8 cellular contexts compared by ENCODE assay signal in genomic region chr15:100602822-100603393, GRCh38. TPM values are rescaled to one million over a fixed set of nuclear protein-coding genes. Genes with fewer than 3 reads are reported as not detected.
DNase-seq lines count a peak whose midpoint lies in the region; ATAC-seq and TF ChIP-seq lines count a peak whose summit lies in the region.

No MANE protein-coding gene starts in this region.

- H3K4me1 ChIP-seq in DND-41 (ENCODE audit: insufficient read depth, low read length) (peaks cover 46% of the 10 kb centered on the region), mucosa of descending colon (ENCODE audit: low read depth) (peaks cover 17% of the 10 kb centered on the region), urinary bladder (ENCODE audit: insufficient read depth) (peaks cover 1% of the 10 kb centered on the region)

- peak; percentile 11; the same call in 1 of the 3 replicates for ATAC-seq in DND-41 (ENCODE audit: insufficient read depth, low read depth)
- ATAC-seq in GM19395 (IDR thresholded peaks at IDR 0.05; ENCODE audit: unreplicated experiment) = peak; percentile 52
- peak; percentile 38 for ATAC-seq in HG03442 (IDR thresholded peaks at IDR 0.05; ENCODE audit: unreplicated experiment)
- ATAC-seq in mucosa of descending colon = peak; percentile 35

- H3K4me2 ChIP-seq in DND-41 (ENCODE audit: insufficient read depth, low read length) = peak overlapping the region; percentile 92

- H3K4me3 ChIP-seq in DND-41 (ENCODE audit: low read depth in 1 of 2, low read length in 2 of 2) (peak overlapping the region; percentile 89 to 96), coronary artery (peak overlapping the region; percentile 97), mucosa of descending colon (peak overlapping the region; percentile 66), urinary bladder (ENCODE audit: low read depth, low read length) (peak overlapping the region; percentile 90)

- no peaks in the 10 kb centered on the region for H3K27me3 ChIP-seq in DND-41 (ENCODE audit: insufficient read depth, low read length, poor library complexity)

- H3K36me3 ChIP-seq in DND-41 (ENCODE audit: insufficient read depth, low read length) (peaks cover 16% of the 10 kb centered on the region), mucosa of descending colon (ENCODE audit: low read depth) (no peaks in the 10 kb centered on the region), urinary bladder (ENCODE audit: insufficient read depth) (no peaks in the 10 kb centered on the region)

- H3K27ac ChIP-seq in DND-41 (ENCODE audit: low read length) (peak overlapping the region; percentile 80), coronary artery (peak overlapping the region; percentile 64 to 92), urinary bladder (ENCODE audit: low read depth) (peak overlapping the region; percentile 31)

- H3K79me2 ChIP-seq in DND-41 (ENCODE audit: insufficient read depth, low read length) = peaks cover 70% of the 10 kb centered on the region

- DNase-seq in DND-41 = peak; percentile 34
- DNase-seq in SW480 (ENCODE audit: low spot score) = peak; percentile 33
- DNase-seq in coronary artery (ENCODE audit: low spot score) = no peak
- DNase-seq in mucosa of descending colon = peak in 2 of 3 donors; percentile 32 to 33
- DNase-seq in NCI-H187 treated with DMSO at 0.1 percent for 48 hours (lab: John Stamatoyannopoulos, UW) = no peak

- peak overlapping the region; percentile 80 for H3K9ac ChIP-seq in DND-41 (ENCODE audit: low read depth, low read length)

- TF ChIP-seq CTCF in DND-41 (IDR thresholded peaks at IDR 0.05; ENCODE audit: borderline replicate concordance, extremely low read depth, low read length, poor library complexity, severe bottlenecking) = no peak
- no peak for TF ChIP-seq CTCF in coronary artery (IDR thresholded peaks at IDR 0.05)
- TF ChIP-seq CTCF in mucosa of descending colon (IDR thresholded peaks at IDR 0.05) = no peak

- H4K20me1 ChIP-seq in DND-41 (ENCODE audit: insufficient read depth, low read length) = no peaks in the 10 kb centered on the region

- intact Hi-C loops in mucosa of descending colon (cut with DNase I, micrococcal nuclease) = no loop called here

- WGBS in urinary bladder = 1% methylated on average over 16 of the region's 16 CpGs

- peak overlapping the region; percentile 85 for H2AFZ ChIP-seq in DND-41 (ENCODE audit: low read depth, low read length)

- H3K9me3 ChIP-seq in DND-41 (ENCODE audit: insufficient read depth, low read length, severe bottlenecking) (no peaks in the 10 kb centered on the region), mucosa of descending colon (no peaks in the 10 kb centered on the region)

RNA-seq across cellular contexts. Expression of gene ASB7, which starts 0.5 kb away (rescaled TPM):
- total RNA-seq in mucosa of descending colon (10 to 100 TPM; 20.1 to 23.5 (median 22.2) TPM), urinary bladder (16.5 TPM)
- polyA plus RNA-seq in urinary bladder = 8.5 TPM

RNA-seq across cellular contexts. Expression of gene LINS1, which starts 0.9 kb away (rescaled TPM):
- total RNA-seq in mucosa of descending colon (10 to 100 TPM; 18.6 to 32.0 (median 24.2) TPM), urinary bladder (52.4 TPM)
- polyA plus RNA-seq in urinary bladder = 11.1 TPM

Comparison
In these comparisons a context has a peak if more than half of its experiments do, and no peak if none do; other contexts are left out.
1. DNase-seq: peak in DND-41 (single experiment), SW480 (single experiment) and mucosa of descending colon (2 of 3); none in coronary artery (single experiment) and NCI-H187 treated with DMSO at 0.1 percent for 48 hours (single experiment).
2. Peak in every context shown above with its lines, with median percentiles within 50 percentile points of each other: ATAC-seq, H3K27ac ChIP-seq and H3K4me3 ChIP-seq.